8 cellular contexts compared by ENCODE assay signal in genomic region chr6:109093732-109094131, GRCh38. TPM values are rescaled to one million over a fixed set of nuclear protein-coding genes. Genes with fewer than 3 reads are reported as not detected.
DNase-seq lines count a peak whose midpoint lies in the region; ATAC-seq and TF ChIP-seq lines count a peak whose summit lies in the region.

No MANE protein-coding gene starts in this region.

- peak overlapping the region; percentile 95 for H3K4me3 Mint-ChIP-seq in osteocyte (ENCODE audit: unreplicated experiment)

- H3K4me1 ChIP-seq in SJSA1 (replicated peaks) (peaks cover 7% of the 10 kb centered on the region), esophagus muscularis mucosa (peaks cover 29 to 52% (median 48%) of the 10 kb centered on the region in 4 donors)

- no peak for TF ChIP-seq POLR2A in esophagus muscularis mucosa (IDR thresholded peaks at IDR 0.05; ENCODE audit: low read depth)

- H3K36me3 Mint-ChIP-seq in osteocyte (ENCODE audit: unreplicated experiment), result peaks cover 3% of the 10 kb centered on the region

- TF ChIP-seq CTCF in esophagus muscularis mucosa (IDR thresholded peaks at IDR 0.05), result no peak
- TF ChIP-seq CTCF in osteocyte (IDR thresholded peaks at IDR 0.05), result no peak

- H3K4me3 ChIP-seq in SJSA1 (peak overlapping the region; percentile 73), esophagus muscularis mucosa (peak overlapping the region; percentile 75 to 86 (median 80))

- peak overlapping the region; percentile 90 for H3K27ac Mint-ChIP-seq in osteocyte (ENCODE audit: unreplicated experiment)

- no peaks in the 10 kb centered on the region for H3K9me3 ChIP-seq in SJSA1 (replicated peaks)
- no peaks in the 10 kb centered on the region for H3K9me3 ChIP-seq in esophagus muscularis mucosa

- H3K27me3 Mint-ChIP-seq in osteocyte (ENCODE audit: unreplicated experiment), result no peaks in the 10 kb centered on the region

- no peak for ATAC-seq in GM19351 (IDR thresholded peaks at IDR 0.05; ENCODE audit: unreplicated experiment)

- TF ChIP-seq EP300 in esophagus muscularis mucosa (IDR thresholded peaks at IDR 0.05), result no peak

- peak; percentile 36 for DNase-seq in NCI-H82 (lab: John Stamatoyannopoulos, UW)
- no peak for DNase-seq in NCI-H82 treated with DMSO at 0.1 percent for 48 hours (lab: John Stamatoyannopoulos, UW; ENCODE audit: unreplicated experiment)
- no peak for DNase-seq in SJSA1 (ENCODE audit: low read depth in 1 of 2, low spot score in 2 of 2)
- no peak for DNase-seq in esophagus muscularis mucosa (ENCODE audit: extremely low spot score)
- DNase-seq in osteocyte (ENCODE audit: extremely low spot score, unreplicated experiment), result no peak
- DNase-seq in NCI-H128 (lab: John Stamatoyannopoulos, UW; ENCODE audit: unreplicated experiment), result no peak
- DNase-seq in AG08396 (ENCODE audit: low spot score), result no peak

- intact Hi-C loops in esophagus muscularis mucosa (cut with DNase I), result loop anchor here (10.0 kb wide), 1 partner anchor 291 kb away; the partner anchor contains the start of gene CD164

- no peak overlapping the region for H3K27ac ChIP-seq in SJSA1
- H3K27ac ChIP-seq in esophagus muscularis mucosa (replicated peaks in 1 of 4), result peak overlapping the region; percentile 98 to 99 (median 98)

- H3K9me3 Mint-ChIP-seq in osteocyte (ENCODE audit: unreplicated experiment), result no peaks in the 10 kb centered on the region

- no peaks in the 10 kb centered on the region for H3K27me3 ChIP-seq in SJSA1 (replicated peaks)
- H3K27me3 ChIP-seq in esophagus muscularis mucosa, result no peaks in the 10 kb centered on the region

- WGBS in esophagus muscularis mucosa, result 2% methylated on average over 9 of the region's 9 CpGs

- H3K36me3 ChIP-seq in SJSA1 (peaks cover 3% of the 10 kb centered on the region; the same call in 1 of the 2 replicates), esophagus muscularis mucosa (no peaks in the 10 kb centered on the region)

- H3K4me1 Mint-ChIP-seq in osteocyte (ENCODE audit: unreplicated experiment), result peaks cover 38% of the 10 kb centered on the region

RNA-seq across cellular contexts. Expression of gene SESN1, which starts 0.9 kb away (rescaled TPM):
- total RNA-seq in SJSA1 (2014; rRNA removed; shearing (Covaris generic)), result 12.7 and 15.8 TPM in 2 replicates
- total RNA-seq in esophagus muscularis mucosa, result 10 to 100 TPM; 50.7 to 80.9 (median 61.8) TPM
- 9.4 and 13.2 TPM in 2 replicates for total RNA-seq in osteocyte

RNA-seq across cellular contexts. Expression of gene CEP57L1, which starts 1.6 kb away (rescaled TPM):
- 45.1 and 45.2 TPM in 2 replicates for total RNA-seq in SJSA1 (2014; rRNA removed; shearing (Covaris generic))
- total RNA-seq in esophagus muscularis mucosa (10 to 100 TPM; 11.9 to 19.9 (median 13.9) TPM), osteocyte (11.0 and 13.2 TPM in 2 replicates)
